In genomic region chr2:3606370-3607124, GRCh38 we compare ENCODE assay signal across 1 cellular context.
TF ChIP-seq lines count a peak whose summit lies in the region.

No MANE protein-coding gene starts in this region.

TF ChIP-seq in A549, 52 proteins besides CTCF, POLR2A, EP300 and RAD21:
- no peak for TF ChIP-seq HOXA7 (CRISPR knock-in tag; IDR thresholded peaks at IDR 0.05)
- no peak for TF ChIP-seq FOXS1 (CRISPR knock-in tag; IDR thresholded peaks at IDR 0.05)
- TF ChIP-seq TP53 (CRISPR knock-in tag; IDR thresholded peaks at IDR 0.05): no peak
- no peak for TF ChIP-seq BCL3 (IDR thresholded peaks at IDR 0.05)
- TF ChIP-seq, protein P1, sequence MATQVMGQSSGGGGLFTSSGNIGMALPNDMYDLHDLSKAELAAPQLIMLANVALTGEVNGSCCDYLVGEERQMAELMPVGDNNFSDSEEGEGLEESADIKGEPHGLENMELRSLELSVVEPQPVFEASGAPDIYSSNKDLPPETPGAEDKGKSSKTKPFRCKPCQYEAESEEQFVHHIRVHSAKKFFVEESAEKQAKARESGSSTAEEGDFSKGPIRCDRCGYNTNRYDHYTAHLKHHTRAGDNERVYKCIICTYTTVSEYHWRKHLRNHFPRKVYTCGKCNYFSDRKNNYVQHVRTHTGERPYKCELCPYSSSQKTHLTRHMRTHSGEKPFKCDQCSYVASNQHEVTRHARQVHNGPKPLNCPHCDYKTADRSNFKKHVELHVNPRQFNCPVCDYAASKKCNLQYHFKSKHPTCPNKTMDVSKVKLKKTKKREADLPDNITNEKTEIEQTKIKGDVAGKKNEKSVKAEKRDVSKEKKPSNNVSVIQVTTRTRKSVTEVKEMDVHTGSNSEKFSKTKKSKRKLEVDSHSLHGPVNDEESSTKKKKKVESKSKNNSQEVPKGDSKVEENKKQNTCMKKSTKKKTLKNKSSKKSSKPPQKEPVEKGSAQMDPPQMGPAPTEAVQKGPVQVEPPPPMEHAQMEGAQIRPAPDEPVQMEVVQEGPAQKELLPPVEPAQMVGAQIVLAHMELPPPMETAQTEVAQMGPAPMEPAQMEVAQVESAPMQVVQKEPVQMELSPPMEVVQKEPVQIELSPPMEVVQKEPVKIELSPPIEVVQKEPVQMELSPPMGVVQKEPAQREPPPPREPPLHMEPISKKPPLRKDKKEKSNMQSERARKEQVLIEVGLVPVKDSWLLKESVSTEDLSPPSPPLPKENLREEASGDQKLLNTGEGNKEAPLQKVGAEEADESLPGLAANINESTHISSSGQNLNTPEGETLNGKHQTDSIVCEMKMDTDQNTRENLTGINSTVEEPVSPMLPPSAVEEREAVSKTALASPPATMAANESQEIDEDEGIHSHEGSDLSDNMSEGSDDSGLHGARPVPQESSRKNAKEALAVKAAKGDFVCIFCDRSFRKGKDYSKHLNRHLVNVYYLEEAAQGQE (IDR thresholded peaks at IDR 0.05): no peak
- TF ChIP-seq ESRRA (IDR thresholded peaks at IDR 0.05; ENCODE audit: borderline replicate concordance, low read length): no peak
- no peak for TF ChIP-seq NFE2L2 (conservative IDR thresholded peaks at IDR 0.05; ENCODE audit: low read length)
- no peak for TF ChIP-seq JUNB (IDR thresholded peaks at IDR 0.05)
- no peak for TF ChIP-seq EHMT2 (IDR thresholded peaks at IDR 0.05; ENCODE audit: low read depth)
- no peak for TF ChIP-seq GATA3 (IDR thresholded peaks at IDR 0.05; ENCODE audit: borderline replicate concordance)
